ENCODE assay signal across 24 cellular contexts in the genomic region with DNA sequence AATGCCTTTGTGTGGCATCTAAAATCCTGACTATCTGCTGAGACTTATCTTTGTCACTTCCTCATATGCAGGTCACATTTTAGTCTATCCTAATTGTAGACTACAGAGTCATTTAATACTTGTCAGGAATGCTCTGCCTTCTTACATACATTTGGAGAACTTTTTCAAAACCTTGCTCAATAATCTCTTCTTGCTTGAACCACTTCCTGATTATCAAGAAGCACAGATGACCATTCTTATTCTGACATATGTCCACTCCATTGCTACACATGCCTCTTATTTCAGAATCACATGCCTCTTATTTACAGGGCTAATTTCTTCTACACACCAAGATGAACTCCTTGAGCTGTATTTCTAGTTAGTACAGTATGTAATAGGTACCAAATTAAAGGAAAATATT.
DNase-seq lines count a peak whose midpoint lies in the region; ATAC-seq, FAIRE-seq and TF ChIP-seq lines count a peak whose summit lies in the region.
"Had no signal": no experiment of that assay in that cellular context is flagged by ENCODE, and none has a peak within 500 bp of the region (broad histone marks: within the 10 kb centered on the region; RNA-seq: fewer than 3 reads in every experiment).

No MANE protein-coding gene starts in this region.

- H3K9me3 Mint-ChIP-seq in memory B cell, result no peaks in the 10 kb centered on the region
- H3K9me3 Mint-ChIP-seq: CD4-positive, alpha-beta memory T cell had no signal

- DNase-seq in SIG-M5 treated with dmso at 0.1 percent for 504 hours (lab: John Stamatoyannopoulos, UW; ENCODE audit: unreplicated experiment) (peak; percentile 10), SIG-M5 (lab: John Stamatoyannopoulos, UW) (no peak), GM12891 (ENCODE audit: insufficient read length, low spot score) (no peak), OCI-M1 (lab: John Stamatoyannopoulos, UW) (peak; percentile 42), memory B cell (ENCODE audit: low spot score in 2 of 2) (no peak), cerebellum (ENCODE audit: low spot score) (no peak), RCC 7860 (ENCODE audit: low spot score) (no peak)
- DNase-seq: CD4-positive, alpha-beta memory T cell; COR-L47; GOT3; HCEC 1CT; KG1; MG63; NCI-H1105; NCI-H146; NCI-H1930; NCI-H2107; NCI-H446; NCI-H524 treated with DMSO at 0.1 percent for 48 hours; NCI-H774; SHP77 treated with DMSO at 0.1 percent for 48 hours; SK-N-SH had no signal

- H3K27ac Mint-ChIP-seq in memory B cell, result peak overlapping the region; percentile 8
- H3K27ac Mint-ChIP-seq: CD4-positive, alpha-beta memory T cell had no signal

- FAIRE-seq in GM12891 (lab: Jason Lieb, UNC), result no peak
- FAIRE-seq in RCC 7860 (lab: Jason Lieb, UNC), result no peak

- ATAC-seq in memory B cell (ENCODE audit: low read depth), result no peak
- ATAC-seq in GM19035 (IDR thresholded peaks at IDR 0.05; ENCODE audit: unreplicated experiment), result no peak
- ATAC-seq: Panc1 had no signal

- TF ChIP-seq POLR2A in GM12891 (IDR thresholded peaks at IDR 0.05; ENCODE audit: low read depth, low read length), result no peak

- no peak overlapping the region for H3K4me3 Mint-ChIP-seq in memory B cell
- H3K4me3 Mint-ChIP-seq: CD4-positive, alpha-beta memory T cell had no signal

- no peaks in the 10 kb centered on the region for H3K27me3 Mint-ChIP-seq in memory B cell
- H3K27me3 Mint-ChIP-seq: CD4-positive, alpha-beta memory T cell had no signal

- H3K36me3 Mint-ChIP-seq in memory B cell, result peaks cover 11% of the 10 kb centered on the region

- H3K4me1 Mint-ChIP-seq in memory B cell, result no peaks in the 10 kb centered on the region
- H3K4me1 Mint-ChIP-seq: CD4-positive, alpha-beta memory T cell had no signal

TF ChIP-seq in GM12891, 5 proteins besides CTCF, POLR2A, EP300 and RAD21:
- TF ChIP-seq TAF1 (IDR thresholded peaks at IDR 0.05; ENCODE audit: low read depth, low read length) (no peak), POU2F2 (IDR thresholded peaks at IDR 0.05; ENCODE audit: low read depth, low read length) (no peak), SPI1 (IDR thresholded peaks at IDR 0.05; ENCODE audit: low read depth, low read length) (0 out of 2 replicates have a peak, but pooled peaks have one; percentile 8), POLR2AphosphoS5 (IDR thresholded peaks at IDR 0.05; ENCODE audit: low read depth, low read length) (no peak), PAX5 (IDR thresholded peaks at IDR 0.05; ENCODE audit: insufficient read depth, low read length, severe bottlenecking) (no peak)
TF ChIP-seq in GM12891: peak in this region for 1.

Comparison
In these comparisons a context has a peak if more than half of its experiments do, and no peak if none do; other contexts are left out.
1. DNase-seq: peak in SIG-M5 treated with dmso at 0.1 percent for 504 hours (single experiment) and OCI-M1 (single experiment); none in SIG-M5 (single experiment), GM12891 (single experiment), memory B cell (0 of 2), cerebellum (single experiment) and RCC 7860 (single experiment).